In genomic region chr6:64012351-64013060, GRCh38 we compare ENCODE assay signal across 9 cellular contexts.
DNase-seq lines count a peak whose midpoint lies in the region; ATAC-seq, FAIRE-seq and TF ChIP-seq lines count a peak whose summit lies in the region.
"Had no signal": no experiment of that assay in that cellular context is flagged by ENCODE, and none has a peak within 500 bp of the region (broad histone marks: within the 10 kb centered on the region; RNA-seq: fewer than 3 reads in every experiment).

No MANE protein-coding gene starts in this region.

- H3K4me1 Mint-ChIP-seq in activated CD4-positive, alpha-beta memory T cell treated with anti-CD3 and anti-CD28 coated beads for 36 hours (ENCODE audit: low read depth) = no peaks in the 10 kb centered on the region

- ATAC-seq in GM12878 (peak; percentile 92), esophagus mucosa (no peak)

- SMC1A ChIA-PET in GM12878 (lab: Charles Lee; ENCODE audit: uncharacterized antibody, unreplicated experiment) = interaction anchor here (0.7 to 4.1 kb wide), 10 partner anchors 11 to 321 kb away, joined by 3 to 67 read pairs (median 3); no protein-coding TSS in a partner anchor

- no peaks in the 10 kb centered on the region for H4K20me1 ChIP-seq in GM12878 (ENCODE audit: control insufficient read depth, insufficient read depth)

- peaks cover 3% of the 10 kb centered on the region for H3K9me3 Mint-ChIP-seq in activated CD4-positive, alpha-beta memory T cell treated with anti-CD3 and anti-CD28 coated beads for 36 hours

- H3K9ac ChIP-seq in GM12878 (ENCODE audit: control insufficient read depth, insufficient read depth, low read length) = no peak overlapping the region

- no peak overlapping the region for H3K4me2 ChIP-seq in GM12878 (ENCODE audit: control insufficient read depth, insufficient read depth)

- CTCF ChIA-PET in GM12878 (lab: Yijun Ruan, JAX) = interaction anchor here (0.6 to 2.4 kb wide), 16 partner anchors 10 to 474 kb away, joined by 3 to 102 read pairs (median 4); no protein-coding TSS in a partner anchor
- CTCF ChIA-PET in activated CD4-positive, alpha-beta memory T cell treated with anti-CD3 and anti-CD28 coated beads for 36 hours (lab: Charles Lee) = no interaction called here

- H3K36me3 Mint-ChIP-seq in activated CD4-positive, alpha-beta memory T cell treated with anti-CD3 and anti-CD28 coated beads for 36 hours = no peaks in the 10 kb centered on the region

- no peaks in the 10 kb centered on the region for H3K27me3 Mint-ChIP-seq in activated CD4-positive, alpha-beta memory T cell treated with anti-CD3 and anti-CD28 coated beads for 36 hours

- BruUV-seq in GM12878 (replicated peaks; lab: Mats Ljungman, UMichigan) = no TSS peak

- no peak for FAIRE-seq in GM12878 (lab: Jason Lieb, UNC)

- no peak overlapping the region for H3K4me3 ChIP-seq in GM12878
- H3K4me3 ChIP-seq: skin epidermis had no signal

- intact Hi-C loops in GM12878 (cut with micrococcal nuclease; ENCODE audit: unreplicated experiment) = loop anchor here (1.0 to 5.0 kb wide), 2 partner anchors 319 to 495 kb away; no protein-coding TSS in a partner anchor
- intact Hi-C loops in activated CD4-positive, alpha-beta memory T cell treated with anti-CD3 and anti-CD28 coated beads for 36 hours (cut with micrococcal nuclease) = no loop called here

- no peaks in the 10 kb centered on the region for H3K27me3 ChIP-seq in GM12878 (replicated peaks in 1 of 2; ENCODE audit: control insufficient read depth in 2 of 2, insufficient read depth in 2 of 2, low read length in 1 of 2)

- no peak for TF ChIP-seq POLR2A in GM12878 (IDR thresholded peaks at IDR 0.05; ENCODE audit: low read depth, low read length)

- RAD21 ChIA-PET in GM12878 (lab: Charles Lee; ENCODE audit: unreplicated experiment) = interaction anchor here (0.5 to 2.4 kb wide), 8 partner anchors 16 to 659 kb away, joined by 3 to 89 read pairs (median 4); no protein-coding TSS in a partner anchor

- TF ChIP-seq CTCF in GM12874 (IDR thresholded peaks at IDR 0.05; ENCODE audit: insufficient read depth, low read depth, low read length) = peak; percentile 67
- peak; percentile 45 to 85 (median 72); a peak in 4 of 6 replicates for TF ChIP-seq CTCF in GM12878 (IDR thresholded peaks at IDR 0.05 in 2 of 3, conservative IDR thresholded peaks at IDR 0.05 in 1 of 3; ENCODE audit: control insufficient read depth in 2 of 3, extremely low read depth in 1 of 3, insufficient read depth in 1 of 3, low read depth in 3 of 3, low read length in 3 of 3)

- no peak overlapping the region for H2AFZ ChIP-seq in GM12878 (ENCODE audit: control insufficient read depth, low read depth, low read length)

- POLR2A ChIA-PET in GM12878 (lab: Charles Lee) = no interaction called here
- POLR2A ChIA-PET in activated CD4-positive, alpha-beta memory T cell treated with anti-CD3 and anti-CD28 coated beads for 36 hours (lab: Charles Lee) = no interaction called here

- in situ Hi-C loops in GM12878 (cut with MboI) = loop anchor here (5.0 kb wide), 1 partner anchor 320 kb away; no protein-coding TSS in a partner anchor

- H3K4me3 Mint-ChIP-seq in activated CD4-positive, alpha-beta memory T cell treated with anti-CD3 and anti-CD28 coated beads for 36 hours = no peak overlapping the region

- WGBS in GM12878 (ENCODE audit: insufficient coverage, insufficient replicate concordance, low lambda C conversion rate, missing lambda C conversion rate) = 30% methylated on average over 4 of the region's 4 CpGs

- peak; percentile 93 for TF ChIP-seq RAD21 in GM12878 (IDR thresholded peaks at IDR 0.05; ENCODE audit: insufficient read depth, low read depth, low read length)

- TF ChIP-seq EP300 in GM12878 (IDR thresholded peaks at IDR 0.05; ENCODE audit: borderline replicate concordance in 1 of 2, control insufficient read depth in 1 of 2, low read depth in 2 of 2, low read length in 2 of 2) = no peak

- no peaks in the 10 kb centered on the region for H3K36me3 ChIP-seq in GM12878 (ENCODE audit: control insufficient read depth in 2 of 2, insufficient read depth in 2 of 2, low read length in 1 of 2)

- H3K79me2 ChIP-seq in GM12878 (ENCODE audit: control insufficient read depth, insufficient read depth, low read length) = no peaks in the 10 kb centered on the region

- DNase-seq in NCI-H1417 treated with DMSO at 0.1 percent for 48 hours (lab: John Stamatoyannopoulos, UW) (peak; percentile 34), GM12878 (ENCODE audit: low read depth, low spot score) (no peak), left kidney (ENCODE audit: low read depth, low spot score) (peak; percentile 80), OCI-M2 (lab: John Stamatoyannopoulos, UW; ENCODE audit: unreplicated experiment) (no peak)
- DNase-seq in activated CD4-positive, alpha-beta memory T cell treated with anti-CD3 and anti-CD28 coated beads for 36 hours = no peak
- no peak for DNase-seq in activated CD4-positive, CD25-positive, alpha-beta regulatory T cell (lab: John Stamatoyannopoulos, UW)

- H3K27ac ChIP-seq in GM12878 (ENCODE audit: control insufficient read depth, insufficient read depth) = no peak overlapping the region

- no peaks in the 10 kb centered on the region for H3K4me1 ChIP-seq in GM12878 (ENCODE audit: control insufficient read depth, insufficient read depth, low read length)

- H3K27ac Mint-ChIP-seq in activated CD4-positive, alpha-beta memory T cell treated with anti-CD3 and anti-CD28 coated beads for 36 hours = no peak overlapping the region

- no peaks in the 10 kb centered on the region for H3K9me3 ChIP-seq in GM12878 (replicated peaks; ENCODE audit: control insufficient read depth, insufficient read depth, low read length)

TF ChIP-seq in GM12878, 131 proteins besides CTCF, POLR2A, EP300 and RAD21:
- TF ChIP-seq SMC3 (IDR thresholded peaks at IDR 0.05; ENCODE audit: borderline replicate concordance, low read length) (peak; percentile 85), HDAC6 (IDR thresholded peaks at IDR 0.05; ENCODE audit: unreplicated experiment) (no peak)

Comparison
In these comparisons a context has a peak if more than half of its experiments do, and no peak if none do; other contexts are left out.
1. DNase-seq: peak in NCI-H1417 treated with DMSO at 0.1 percent for 48 hours (single experiment) and left kidney (single experiment); none in GM12878 (single experiment), OCI-M2 (single experiment), activated CD4-positive, alpha-beta memory T cell treated with anti-CD3 and anti-CD28 coated beads for 36 hours (single experiment) and activated CD4-positive, CD25-positive, alpha-beta regulatory T cell (0 of 4).